ENCODE assay signal across 8 cellular contexts in the genomic region with DNA sequence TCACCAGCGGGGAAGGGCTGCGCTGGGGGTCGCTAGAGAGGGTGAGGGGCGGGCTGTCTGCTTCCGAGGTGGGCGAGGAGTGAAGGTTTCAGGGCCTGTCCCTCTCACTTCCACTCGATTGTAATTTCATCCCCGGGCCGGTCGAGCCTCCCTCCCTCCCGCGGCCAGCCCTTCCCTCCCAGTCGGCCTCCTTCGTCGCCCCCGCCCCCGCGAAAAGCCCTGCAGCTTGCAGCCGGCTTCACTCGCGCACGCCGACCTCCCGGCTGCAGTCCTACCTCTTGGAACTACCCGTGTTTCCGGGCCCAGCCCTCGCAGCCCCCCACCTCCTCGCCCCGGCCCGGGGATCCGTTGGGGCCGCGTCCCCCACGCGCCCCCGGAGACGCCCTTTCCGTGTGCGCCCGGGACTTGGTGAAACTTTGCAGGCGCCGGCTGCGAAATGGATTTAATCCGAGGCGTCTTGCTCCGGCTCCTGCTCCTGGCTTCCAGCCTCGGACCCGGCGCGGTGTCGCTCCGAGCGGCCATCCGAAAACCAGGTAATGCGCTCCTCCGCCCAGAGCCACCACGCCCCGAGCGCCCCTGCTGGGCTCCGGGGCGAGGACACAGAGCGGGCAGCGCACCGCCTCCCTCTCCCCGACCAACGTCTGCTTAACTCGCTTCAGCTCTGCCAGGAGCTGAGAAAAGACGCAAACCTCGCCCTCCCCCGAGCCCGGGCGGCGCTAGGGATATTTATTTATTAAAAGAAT. TPM values are rescaled to one million over a fixed set of nuclear protein-coding genes. Genes with fewer than 3 reads are reported as not detected.
DNase-seq lines count a peak whose midpoint lies in the region; ATAC-seq and TF ChIP-seq lines count a peak whose summit lies in the region.

Gene EGFLAM (plus strand): TSS at position 241 of the 743 bp plus-strand sequence. CDS start 196 bp downstream, at position 437.

- no peak within 1 kb of the TSS for H2BK120ac ChIP-seq in trophoblast cell (ENCODE audit: insufficient read depth, low read length, poor library complexity)

- no peak within 1 kb of the TSS for H2AK5ac ChIP-seq in trophoblast cell (ENCODE audit: low read length)

- peak within 1 kb of the TSS; percentile 39 for H2AFZ ChIP-seq in trophoblast cell (ENCODE audit: insufficient read depth, low read length, poor library complexity)

- peaks cover 17% of the 10 kb centered on the region for H3K4me1 Mint-ChIP-seq in CD4-positive, alpha-beta T cell (ENCODE audit: low read depth)

- H4K8ac ChIP-seq in trophoblast cell (ENCODE audit: low read depth, low read length) = no peak within 1 kb of the TSS

- H3K79me1 ChIP-seq in trophoblast cell (ENCODE audit: low read length) = no peaks in the 10 kb centered on the region

- no peak within 1 kb of the TSS for H3K27ac Mint-ChIP-seq in CD4-positive, alpha-beta T cell

- H3K4me3 ChIP-seq in SK-N-MC (peak within 1 kb of the TSS; percentile 90), fibroblast of villous mesenchyme (ENCODE audit: low read depth, low read length) (peak within 1 kb of the TSS; percentile 70), trophoblast cell (ENCODE audit: low read depth, low read length) (peak within 1 kb of the TSS; percentile 25)

- no peak for ATAC-seq in CD4-positive, alpha-beta T cell (ENCODE audit: poor library complexity)
- ATAC-seq in GM18520 (IDR thresholded peaks at IDR 0.05; ENCODE audit: unreplicated experiment) = no peak

- TF ChIP-seq CTCF in fibroblast of villous mesenchyme (IDR thresholded peaks at IDR 0.05; ENCODE audit: insufficient read depth, low read depth, low read length) = peak; percentile 44
- no peak for TF ChIP-seq CTCF in CD4-positive, alpha-beta T cell (IDR thresholded peaks at IDR 0.05)

- no peak within 1 kb of the TSS for H2BK12ac ChIP-seq in trophoblast cell (ENCODE audit: low read length)

- no peaks in the 10 kb centered on the region for H3K9me3 Mint-ChIP-seq in CD4-positive, alpha-beta T cell

- H3K9ac ChIP-seq in SK-N-MC (ENCODE audit: insufficient read length) (peak within 1 kb of the TSS; percentile 66), trophoblast cell (ENCODE audit: low read length) (no peak within 1 kb of the TSS)

- H3K14ac ChIP-seq in trophoblast cell (ENCODE audit: low read length) = no peak within 1 kb of the TSS

- H3K36me3 ChIP-seq in SK-N-MC (ENCODE audit: insufficient read depth, low read length) = no peaks in the 10 kb centered on the region
- H3K36me3 ChIP-seq in trophoblast cell (ENCODE audit: control insufficient read depth in 1 of 2, insufficient read depth in 2 of 2, low read length in 2 of 2) = no peaks in the 10 kb centered on the region

- H3K36me3 Mint-ChIP-seq in CD4-positive, alpha-beta T cell (ENCODE audit: low read depth) = no peaks in the 10 kb centered on the region

- no peak within 1 kb of the TSS for H4K91ac ChIP-seq in trophoblast cell (ENCODE audit: low read depth, low read length)

- no peak within 1 kb of the TSS for H3K23ac ChIP-seq in trophoblast cell (ENCODE audit: low read length)

- peaks cover 46% of the 10 kb centered on the region for H3K27me3 ChIP-seq in trophoblast cell (ENCODE audit: insufficient read depth, low read length)
- H3K27me3 ChIP-seq in CD4-positive, alpha-beta T cell (ENCODE audit: control insufficient read depth, insufficient read depth, low read length) = peaks cover 70% of the 10 kb centered on the region

- H3K27ac ChIP-seq in SK-N-MC = no peak within 1 kb of the TSS
- H3K27ac ChIP-seq in trophoblast cell (ENCODE audit: low read depth, low read length) = no peak within 1 kb of the TSS
- no peak within 1 kb of the TSS for H3K27ac ChIP-seq in CD4-positive, alpha-beta T cell (ENCODE audit: low read depth, low read length)

- H3K4ac ChIP-seq in trophoblast cell (ENCODE audit: low read depth, low read length) = no peak within 1 kb of the TSS

- CTCF ChIA-PET in CD4-positive, alpha-beta T cell (lab: Charles Lee) = no interaction called here

- intact Hi-C loops in CD4-positive, alpha-beta T cell (cut with DNase I, micrococcal nuclease) = no loop called here

- H4K12ac ChIP-seq in trophoblast cell (ENCODE audit: low read depth, low read length) = no peak within 1 kb of the TSS

- H3K79me2 ChIP-seq in trophoblast cell (ENCODE audit: control insufficient read depth, insufficient read depth, low read length, poor library complexity) = no peaks in the 10 kb centered on the region

- H3K4me1 ChIP-seq in trophoblast cell (ENCODE audit: control insufficient read depth in 1 of 2, insufficient read depth in 2 of 2, low read length in 2 of 2) = peaks cover 7 to 10% of the 10 kb centered on the region in 2 experiments

- POLR2A ChIA-PET in CD4-positive, alpha-beta T cell (lab: Charles Lee) = no interaction called here

- WGBS in trophoblast cell (ENCODE audit: extremely low coverage, insufficient coverage, insufficient read length) = no CpG with 5 or more reads among the region's 73 CpGs

- H3K18ac ChIP-seq in trophoblast cell (ENCODE audit: low read length) = no peak within 1 kb of the TSS

- peak; percentile 58 for DNase-seq in activated CD8-positive, alpha-beta memory T cell treated with anti-CD3 and anti-CD28 coated beads for 24 hours
- DNase-seq in activated CD8-positive, alpha-beta memory T cell treated with anti-CD3 and anti-CD28 coated beads, Interleukin-2, amount 50 U/mL, for 4 hours = no peak
- DNase-seq in SK-N-MC (ENCODE audit: low read depth, low spot score) (no peak), fibroblast of villous mesenchyme (ENCODE audit: low read depth) (no peak), trophoblast cell (peak in 1 of 2 donors; percentile 31)
- DNase-seq in stimulated activated naive CD4-positive, alpha-beta T cell (lab: John Stamatoyannopoulos, UW) = no peak
- no peak for DNase-seq in CD4-positive, alpha-beta T cell

- H3K4me3 Mint-ChIP-seq in CD4-positive, alpha-beta T cell = no peak within 1 kb of the TSS

- no peak within 1 kb of the TSS for H2BK5ac ChIP-seq in trophoblast cell (ENCODE audit: low read depth, low read length, poor library complexity)

- no peaks in the 10 kb centered on the region for H3K9me3 ChIP-seq in SK-N-MC (ENCODE audit: low read depth, low read length)
- H3K9me3 ChIP-seq in trophoblast cell (ENCODE audit: insufficient read depth, low read depth, low read length) = no peaks in the 10 kb centered on the region
- H3K9me3 ChIP-seq in CD4-positive, alpha-beta T cell (ENCODE audit: control insufficient read depth, low read length) = no peaks in the 10 kb centered on the region

- H3K4me2 ChIP-seq in trophoblast cell (ENCODE audit: low read length) = peak within 1 kb of the TSS; percentile 97

- peaks cover 88% of the 10 kb centered on the region for H3K27me3 Mint-ChIP-seq in CD4-positive, alpha-beta T cell

RNA-seq across cellular contexts. Expression of gene EGFLAM, which starts in this region (rescaled TPM):
- 3.0 and 5.5 TPM in 2 replicates for total RNA-seq in fibroblast of villous mesenchyme
- polyA plus RNA-seq in trophoblast cell (2013) = 0.18 and 0.24 TPM in 2 replicates
- total RNA-seq in CD4-positive, alpha-beta T cell = not detected

Comparison
In these comparisons a context has a peak if more than half of its experiments do, and no peak if none do; other contexts are left out.
1. H3K4me3 ChIP-seq: peak in every context shown above with its lines; median percentile 90 in SK-N-MC; 70 in fibroblast of villous mesenchyme; 25 in trophoblast cell.